Comparison of ENCODE assay signal across 1 cellular context in genomic region chr20:50393990-50394561, GRCh38.
TF ChIP-seq lines count a peak whose summit lies in the region.

No MANE protein-coding gene starts in this region.

TF ChIP-seq in HepG2, 621 proteins besides CTCF, POLR2A, EP300 and RAD21:
- TF ChIP-seq ZNF749 (CRISPR knock-in tag; IDR thresholded peaks at IDR 0.05; ENCODE audit: borderline replicate concordance) (0 out of 2 replicates have a peak, but pooled peaks have one; percentile 60), ZMYM3 (CRISPR knock-in tag; IDR thresholded peaks at IDR 0.05) (peak; percentile 73), ZNF768 (CRISPR knock-in tag; IDR thresholded peaks at IDR 0.05) (peak; percentile 69), AGO1 (IDR thresholded peaks at IDR 0.05; ENCODE audit: low read depth, low read length, poor library complexity, severe bottlenecking) (no peak), ZNF746 (CRISPR knock-in tag; IDR thresholded peaks at IDR 0.05) (no peak), NFATC3 (CRISPR knock-in tag; IDR thresholded peaks at IDR 0.05) (no peak), ZNF629 (CRISPR knock-in tag; conservative IDR thresholded peaks at IDR 0.05) (peak; percentile 98), ZBTB38 (CRISPR knock-in tag; IDR thresholded peaks at IDR 0.05) (peak; percentile 65; the same call in 1 of the 2 replicates), HNRNPLL (IDR thresholded peaks at IDR 0.05; ENCODE audit: low read depth, low read length, poor library complexity, severe bottlenecking) (peak; percentile 21), ZNF687 (CRISPR knock-in tag; IDR thresholded peaks at IDR 0.05) (peak; percentile 36; the same call in 1 of the 2 replicates), ADNP (CRISPR knock-in tag; IDR thresholded peaks at IDR 0.05) (peak; percentile 69; the same call in 1 of the 2 replicates), CHD4 (IDR thresholded peaks at IDR 0.05; ENCODE audit: borderline replicate concordance, low read length) (0 out of 2 replicates have a peak, but pooled peaks have one; percentile 39), GPN1 (CRISPR knock-in tag; IDR thresholded peaks at IDR 0.05; ENCODE audit: borderline replicate concordance) (peak; percentile 52; the same call in 1 of the 2 replicates)
